Comparison of ENCODE assay signal across 8 cellular contexts in genomic region chr19:58154287-58154678, GRCh38. TPM values are rescaled to one million over a fixed set of nuclear protein-coding genes. Genes with fewer than 3 reads are reported as not detected.
A peak's percentile ranks its signal among the peaks of the same experiment; 100 is the strongest.
DNase-seq lines count a peak whose midpoint lies in the region; ATAC-seq, FAIRE-seq and TF ChIP-seq lines count a peak whose summit lies in the region.

No MANE protein-coding gene starts in this region.

- H4K20me1 ChIP-seq in K562 (replicated peaks; ENCODE audit: control insufficient read depth, insufficient read depth, low read length), result no peaks in the 10 kb centered on the region

- no peak for TF ChIP-seq CTCF in A549 (IDR thresholded peaks at IDR 0.05)
- TF ChIP-seq CTCF in K562 (IDR thresholded peaks at IDR 0.05 in 2 of 3, conservative IDR thresholded peaks at IDR 0.05 in 1 of 3; ENCODE audit: insufficient read depth in 2 of 3, low read depth in 1 of 3, low read length in 3 of 3), result no peak

- no peak for TF ChIP-seq POLR2A in A549 (IDR thresholded peaks at IDR 0.05; ENCODE audit: low read length)
- TF ChIP-seq POLR2A in K562 (conservative IDR thresholded peaks at IDR 0.05), result no peak

- H3K27me3 Mint-ChIP-seq in immature natural killer cell (ENCODE audit: low read depth in 3 of 3), result peaks cover 4 to 12% (median 8%) of the 10 kb centered on the region in 3 donors

- H3K9me3 ChIP-seq in A549, result peaks cover 94% of the 10 kb centered on the region
- peaks cover 6% of the 10 kb centered on the region; the same call in 1 of the 2 replicates for H3K9me3 ChIP-seq in K562 (replicated peaks; ENCODE audit: control insufficient read depth, insufficient read depth, low read depth, low read length)

- peak overlapping the region; percentile 72 for H3K4me3 ChIP-seq in A549
- H3K4me3 ChIP-seq in K562, result peak overlapping the region; percentile 67
- H3K4me3 ChIP-seq in skin epidermis, result peak overlapping the region; percentile 66 to 98 (median 90)

- no peak for TF ChIP-seq RAD21 in A549 (conservative IDR thresholded peaks at IDR 0.05 in 1 of 2, IDR thresholded peaks at IDR 0.05 in 1 of 2)
- TF ChIP-seq RAD21 in K562 (CRISPR knock-in tag; conservative IDR thresholded peaks at IDR 0.05 in 1 of 2, IDR thresholded peaks at IDR 0.05 in 1 of 2), result no peak

- H3K4me1 Mint-ChIP-seq in immature natural killer cell, result peaks cover 20 to 29% of the 10 kb centered on the region in 2 donors

- no TSS peak for BruUV-seq in K562 (replicated peaks; lab: Mats Ljungman, UMichigan)

- no peaks in the 10 kb centered on the region for H3K79me2 ChIP-seq in K562 (ENCODE audit: control insufficient read depth, insufficient read depth, low read length)

- no peaks in the 10 kb centered on the region for H3K36me3 ChIP-seq in K562 (ENCODE audit: control insufficient read depth, insufficient read depth, low read length)

- no peak; a peak in 1 of 6 replicates for ATAC-seq in A549
- 0 out of 3 replicates have a peak, but pooled peaks have one; percentile 3 for ATAC-seq in K562
- no peak for ATAC-seq in HG03439 (IDR thresholded peaks at IDR 0.05; ENCODE audit: unreplicated experiment)

- H3K9me3 Mint-ChIP-seq in immature natural killer cell, result peaks cover 0 to 5% (median under 1%) of the 10 kb centered on the region in 6 donors

- peak overlapping the region in 4 of 6 donors; percentile 52 to 85 (median 72) for H3K27ac Mint-ChIP-seq in immature natural killer cell

- H3K27me3 ChIP-seq in K562 (ENCODE audit: control insufficient read depth in 2 of 2, insufficient read depth in 2 of 2, low read length in 2 of 2), result no peaks in the 10 kb centered on the region

- intact Hi-C loops in K562 (cut with micrococcal nuclease), result loop anchor here (10.0 kb wide), 1 partner anchor 1049 kb away; no protein-coding TSS in a partner anchor

- peak overlapping the region in 1 of 2 experiments; percentile 89; a peak in 2 of 4 replicates for H3K9ac ChIP-seq in K562 (ENCODE audit: insufficient read depth in 1 of 2, low read depth in 2 of 2, low read length in 2 of 2)

- in situ Hi-C loops in K562 (cut with MboI), result loop anchor here (10.0 kb wide), 1 partner anchor 129 kb away; no protein-coding TSS in a partner anchor

- H3K9me1 ChIP-seq in K562 (ENCODE audit: control insufficient read depth, insufficient read depth, low read length), result no peaks in the 10 kb centered on the region

- peak overlapping the region; percentile 87 for H2AFZ ChIP-seq in K562 (ENCODE audit: low read depth, low read length)

- TF ChIP-seq EP300 in A549 (IDR thresholded peaks at IDR 0.05) (no peak), K562 (IDR thresholded peaks at IDR 0.05; ENCODE audit: low read length) (no peak)

- H3K4me3 Mint-ChIP-seq in immature natural killer cell, result peak overlapping the region; percentile 74 to 87 (median 83)

- WGBS in A549 (ENCODE audit: missing lambda C conversion rate), result 55% methylated on average over 12 of the region's 12 CpGs
- WGBS in K562 (ENCODE audit: insufficient coverage, low coverage, missing lambda C conversion rate), result 22% methylated on average over 11 of the region's 12 CpGs

- H3K27ac ChIP-seq in A549 (peak overlapping the region; percentile 68 to 77; a peak in 5 of 6 replicates), K562 (ENCODE audit: extremely low read depth, low read depth, low read length) (no peak overlapping the region), skin epidermis (peak overlapping the region in 20 of 21 experiments; percentile 77 to 93 (median 88))

- H3K4me1 ChIP-seq in A549 (no peaks in the 10 kb centered on the region), K562 (replicated peaks in 1 of 2; ENCODE audit: control insufficient read depth in 2 of 2, insufficient read depth in 2 of 2, low read length in 2 of 2) (peaks cover 0 to 24% of the 10 kb centered on the region in 2 experiments; a peak in 2 of 5 replicates)

- CTCF ChIA-PET in A549 (lab: Yijun Ruan, JAX), result interaction anchor here (1.0 kb wide), 1 partner anchor 22 kb away, joined by 4 read pairs; no protein-coding TSS in a partner anchor
- CTCF ChIA-PET in K562 (lab: Yijun Ruan, JAX; ENCODE audit: low intra/inter-chr PET ratio), result interaction anchor here (0.5 kb wide), 1 partner anchor 64 kb away, joined by 3 read pairs; no protein-coding TSS in a partner anchor

- no peak for DNase-seq in A549 (ENCODE audit: low read depth in 1 of 2, low spot score in 1 of 2)
- peak; percentile 6 for DNase-seq in HCEC 1CT
- peak in 1 of 4 experiments; percentile 6 for DNase-seq in K562 (ENCODE audit: extremely low read depth in 1 of 4, low spot score in 3 of 4)
- DNase-seq in immature natural killer cell, result peak in 1 of 3 donors; percentile 0
- no peak for DNase-seq in activated CD4-positive, CD25-positive, alpha-beta regulatory T cell treated with anti-CD3 and anti-CD28 coated beads, Interleukin-2, amount 50 U/mL, for 72 hours
- DNase-seq in NCI-H510A (lab: John Stamatoyannopoulos, UW), result no peak

- FAIRE-seq in A549 (lab: Jason Lieb, UNC) (no peak), K562 (lab: Jason Lieb, UNC) (no peak)

- H3K4me2 ChIP-seq in A549 (peak overlapping the region; percentile 76), K562 (ENCODE audit: insufficient read depth, low read length) (peak overlapping the region; percentile 79)

- POLR2A ChIA-PET in A549 (lab: Yijun Ruan, JAX) (no interaction called here), K562 (lab: Yijun Ruan, JAX) (interaction anchor here (0.6 kb wide), 1 partner anchor 40 kb away, joined by 3 read pairs; no protein-coding TSS in a partner anchor)

- H3K36me3 Mint-ChIP-seq in immature natural killer cell, result no peaks in the 10 kb centered on the region

RNA-seq across cellular contexts. Expression of gene ZNF329, which starts 3.7 kb away (rescaled TPM):
- polyA plus RNA-seq in A549 (2011; rRNA removed) (5.7 and 6.2 TPM in 2 replicates), A549 (2017; fragmentation: RNase III; extraction: RNeasy Plus Mini Kit Qiagen cat#74134 plus additional on column Dnase treatment) (2.7 to 2.8 TPM (median 2.8 TPM) in 3 replicates), K562 (2011; rRNA removed) (1.2 and 2.4 TPM in 2 replicates), K562 (2014; fragmentation: Illumina TruSeq; extraction: Trizol) (2.1 and 2.2 TPM in 2 replicates), K562 (2014; fragmentation: Nextera tagmentation; extraction: Ambion mirVana) (1 to 10 TPM in 1 of 2 experiments, under 1 TPM in 1; 0.21 to 1.0 TPM), K562 (2014; rRNA removed) (1.2 and 2.0 TPM in 2 replicates), immature natural killer cell (10 to 100 TPM in 1 of 3 donors, 1 to 10 TPM in 2; 4.0 to 11.5 (median 6.6) TPM)
- 1.1 and 1.3 TPM in 2 replicates for polyA plus RNA-seq in A549 (2012; cell fraction: cytosol; rRNA removed)
- polyA plus RNA-seq in A549 (2012; cell fraction: nucleus; rRNA removed), result 0.89 and 0.98 TPM in 2 replicates
- 6.1 and 7.0 TPM in 2 replicates for polyA minus RNA-seq in A549 (2011; rRNA and poly(A)+ RNA removed)
- total RNA-seq in K562 (2011; cell fraction: chromatin; rRNA removed; ENCODE audit: low replicate concordance), result 3.1 and 5.2 TPM in 2 replicates
- total RNA-seq in K562 (2011; cell fraction: nucleolus; rRNA removed), result 3.5 and 4.1 TPM in 2 replicates
- 2.5 and 3.8 TPM in 2 replicates for total RNA-seq in K562 (2011; cell fraction: nucleoplasm; rRNA removed)
- total RNA-seq in K562 (2014; rRNA removed) (2.0 TPM in 2 replicates), K562 (2014; rRNA removed; fragmentation: Illumina TruSeq; extraction: Trizol) (3.6 and 4.2 TPM in 2 replicates), K562 (2015; rRNA removed; fragmentation: Illumina TruSeq; extraction: Trizol) (3.0 and 3.3 TPM in 2 replicates), K562 (2021) (2.2 TPM in 2 replicates)
- polyA plus RNA-seq in K562 (2011; cell fraction: cytosol; rRNA removed), result 0.80 and 0.95 TPM in 2 replicates
- polyA plus RNA-seq in K562 (2011; cell fraction: nucleus; rRNA removed), result 0.55 and 0.87 TPM in 2 replicates
- 1.4 and 2.7 TPM in 2 replicates for polyA plus RNA-seq in K562 (2012)
- polyA minus RNA-seq in K562 (2011; rRNA and poly(A)+ RNA removed), result 2.1 and 4.2 TPM in 2 replicates
- 2.0 TPM in 1 of 2 replicates, not detected in the other for polyA minus RNA-seq in K562 (2011; cell fraction: cytosol; rRNA and poly(A)+ RNA removed)
- 0.67 and 1.00 TPM in 2 replicates for polyA minus RNA-seq in K562 (2011; cell fraction: nucleus; rRNA and poly(A)+ RNA removed)

RNA-seq across cellular contexts. Expression of gene ZNF274, which starts 28.6 kb away (rescaled TPM):
- polyA plus RNA-seq in A549 (2011; rRNA removed), result 27.3 and 28.7 TPM in 2 replicates
- 14.7 and 16.0 TPM in 2 replicates for polyA plus RNA-seq in A549 (2012; cell fraction: cytosol; rRNA removed)
- 24.5 and 27.4 TPM in 2 replicates for polyA plus RNA-seq in A549 (2012; cell fraction: nucleus; rRNA removed)
- 15.8 to 18.8 TPM (median 18.3 TPM) in 3 replicates for polyA plus RNA-seq in A549 (2017; fragmentation: RNase III; extraction: RNeasy Plus Mini Kit Qiagen cat#74134 plus additional on column Dnase treatment)
- polyA minus RNA-seq in A549 (2011; rRNA and poly(A)+ RNA removed), result 34.8 and 37.4 TPM in 2 replicates
- 87.2 and 99.4 TPM in 2 replicates for total RNA-seq in K562 (2011; cell fraction: chromatin; rRNA removed; ENCODE audit: low replicate concordance)
- total RNA-seq in K562 (2011; cell fraction: nucleolus; rRNA removed), result 74.9 and 80.5 TPM in 2 replicates
- total RNA-seq in K562 (2011; cell fraction: nucleoplasm; rRNA removed), result 74.5 and 86.6 TPM in 2 replicates
- total RNA-seq in K562 (2014; rRNA removed), result 28.1 and 31.1 TPM in 2 replicates
- total RNA-seq in K562 (2014; rRNA removed; fragmentation: Illumina TruSeq; extraction: Trizol), result 26.8 and 28.9 TPM in 2 replicates
- total RNA-seq in K562 (2015; rRNA removed; fragmentation: Illumina TruSeq; extraction: Trizol), result 21.5 and 22.1 TPM in 2 replicates
- total RNA-seq in K562 (2021), result 28.2 and 28.7 TPM in 2 replicates
- 35.3 and 37.0 TPM in 2 replicates for polyA plus RNA-seq in K562 (2011; rRNA removed)
- polyA plus RNA-seq in K562 (2011; cell fraction: cytosol; rRNA removed), result 22.3 and 30.4 TPM in 2 replicates
- polyA plus RNA-seq in K562 (2011; cell fraction: nucleus; rRNA removed), result 53.2 and 72.8 TPM in 2 replicates
- polyA plus RNA-seq in K562 (2012), result 21.8 and 36.4 TPM in 2 replicates
- 32.0 and 32.8 TPM in 2 replicates for polyA plus RNA-seq in K562 (2014; fragmentation: Illumina TruSeq; extraction: Trizol)
- 1 to 10 TPM; 5.2 to 5.4 TPM for polyA plus RNA-seq in K562 (2014; fragmentation: Nextera tagmentation; extraction: Ambion mirVana)
- 31.0 and 33.6 TPM in 2 replicates for polyA plus RNA-seq in K562 (2014; rRNA removed)
- polyA minus RNA-seq in K562 (2011; rRNA and poly(A)+ RNA removed), result 32.7 and 33.5 TPM in 2 replicates
- polyA minus RNA-seq in K562 (2011; cell fraction: cytosol; rRNA and poly(A)+ RNA removed), result 15.4 and 16.8 TPM in 2 replicates
- polyA minus RNA-seq in K562 (2011; cell fraction: nucleus; rRNA and poly(A)+ RNA removed), result 34.1 and 47.1 TPM in 2 replicates
- polyA plus RNA-seq in immature natural killer cell, result 10 to 100 TPM; 12.5 to 26.2 (median 20.2) TPM

RNA-seq across cellular contexts. Expression of gene ZSCAN18, which starts 56.3 kb away (rescaled TPM):
- polyA plus RNA-seq in A549 (2011; rRNA removed), result 2.2 and 2.9 TPM in 2 replicates
- polyA plus RNA-seq in A549 (2012; cell fraction: cytosol; rRNA removed), result 1.8 and 3.1 TPM in 2 replicates
- 4.8 and 7.1 TPM in 2 replicates for polyA plus RNA-seq in A549 (2012; cell fraction: nucleus; rRNA removed)
- polyA plus RNA-seq in A549 (2017; fragmentation: RNase III; extraction: RNeasy Plus Mini Kit Qiagen cat#74134 plus additional on column Dnase treatment), result 2.3 to 3.3 TPM (median 2.6 TPM) in 3 replicates
- polyA minus RNA-seq in A549 (2011; rRNA and poly(A)+ RNA removed), result 1.9 and 2.2 TPM in 2 replicates
- 0.97 and 1.7 TPM in 2 replicates for total RNA-seq in K562 (2011; cell fraction: chromatin; rRNA removed; ENCODE audit: low replicate concordance)
- 1.2 and 2.0 TPM in 2 replicates for total RNA-seq in K562 (2011; cell fraction: nucleolus; rRNA removed)
- total RNA-seq in K562 (2011; cell fraction: nucleoplasm; rRNA removed), result 1.2 and 2.1 TPM in 2 replicates
- 0.23 and 0.65 TPM in 2 replicates for total RNA-seq in K562 (2014; rRNA removed)
- 0.07 and 0.35 TPM in 2 replicates for total RNA-seq in K562 (2014; rRNA removed; fragmentation: Illumina TruSeq; extraction: Trizol)
- 0.14 and 0.30 TPM in 2 replicates for total RNA-seq in K562 (2015; rRNA removed; fragmentation: Illumina TruSeq; extraction: Trizol)
- total RNA-seq in K562 (2021), result 0.81 and 1.0 TPM in 2 replicates
- 0.38 and 0.43 TPM in 2 replicates for polyA plus RNA-seq in K562 (2011; rRNA removed)
- 0.21 and 0.43 TPM in 2 replicates for polyA plus RNA-seq in K562 (2011; cell fraction: cytosol; rRNA removed)
- 1.2 and 2.6 TPM in 2 replicates for polyA plus RNA-seq in K562 (2011; cell fraction: nucleus; rRNA removed)
- 0.94 and 4.6 TPM in 2 replicates for polyA plus RNA-seq in K562 (2012)
- polyA plus RNA-seq in K562 (2014; fragmentation: Illumina TruSeq; extraction: Trizol), result 0.40 and 0.48 TPM in 2 replicates
- under 1 TPM in 1 of 2 experiments, not detected in 1; 0.08 TPM for polyA plus RNA-seq in K562 (2014; fragmentation: Nextera tagmentation; extraction: Ambion mirVana)
- 0.71 and 1.9 TPM in 2 replicates for polyA plus RNA-seq in K562 (2014; rRNA removed)
- polyA minus RNA-seq in K562 (2011; rRNA and poly(A)+ RNA removed), result 0.15 and 0.25 TPM in 2 replicates
- not detected in 2 replicates for polyA minus RNA-seq in K562 (2011; cell fraction: cytosol; rRNA and poly(A)+ RNA removed)
- polyA minus RNA-seq in K562 (2011; cell fraction: nucleus; rRNA and poly(A)+ RNA removed), result 0.89 and 1.3 TPM in 2 replicates
- polyA plus RNA-seq in immature natural killer cell, result 10 to 100 TPM in 2 of 3 donors, 1 to 10 TPM in 1; 2.9 to 23.5 (median 15.2) TPM
